In genomic region chr20:63628246-63628975, GRCh38 we compare ENCODE assay signal across 8 cellular contexts. TPM values are rescaled to one million over a fixed set of nuclear protein-coding genes. Genes with fewer than 3 reads are reported as not detected.
DNase-seq lines count a peak whose midpoint lies in the region; ATAC-seq and TF ChIP-seq lines count a peak whose summit lies in the region.

No MANE protein-coding gene starts in this region.

- peak overlapping the region; percentile 42; the same call in 1 of the 2 replicates for H2AFZ ChIP-seq in MM.1S (ENCODE audit: low read length)

- H3F3A ChIP-seq in DOHH2 (ENCODE audit: control insufficient read depth, insufficient read depth) (peaks cover 17% of the 10 kb centered on the region; the same call in 1 of the 2 replicates), MM.1S (ENCODE audit: insufficient read depth, low read length) (no peaks in the 10 kb centered on the region)

- H3K27me3 ChIP-seq in DOHH2 (ENCODE audit: control insufficient read depth, low read length) (no peaks in the 10 kb centered on the region), MM.1S (replicated peaks; ENCODE audit: insufficient read depth, low read length) (no peaks in the 10 kb centered on the region), RWPE2 (ENCODE audit: insufficient read depth, poor library complexity, severe bottlenecking) (no peaks in the 10 kb centered on the region), right atrium auricular region (no peaks in the 10 kb centered on the region), gastrocnemius medialis (no peaks in the 10 kb centered on the region)

- peak overlapping the region; percentile 98; the same call in 1 of the 2 replicates for H3K9ac ChIP-seq in MM.1S (ENCODE audit: low read length)

- no peak for TF ChIP-seq POLR2A in gastrocnemius medialis (IDR thresholded peaks at IDR 0.05)

- H3K27ac Mint-ChIP-seq in activated naive CD8-positive, alpha-beta T cell treated with anti-CD3 and anti-CD28 coated beads, Interleukin-2, amount 10 ng/mL, durations not matched to agents 7 days and 5 days: peak overlapping the region; percentile 96

- in situ Hi-C loops in gastrocnemius medialis (cut with MboI; ENCODE audit: low sequenced_read_pairs in 4 of 4): loop anchor here in 1 of 4 donors (25.0 kb wide), 1 partner anchor 91 kb away; the partner anchor contains the start of genes PTK6 and SRMS

- POLR2A ChIA-PET in activated naive CD8-positive, alpha-beta T cell treated with anti-CD3 and anti-CD28 coated beads, Interleukin-2, amount 10 ng/mL, durations not matched to agents 7 days and 5 days (lab: Charles Lee): interaction anchor here (1.7 to 8.3 kb wide), 3 partner anchors 12 to 108 kb away, joined by 6 to 109 read pairs (median 7); partner anchors contain the start of gene PPDPF

- peak; percentile 63 for DNase-seq in MM.1S
- DNase-seq in RWPE2 (ENCODE audit: low spot score): peak; percentile 90
- peak; percentile 68 for DNase-seq in activated naive CD8-positive, alpha-beta T cell treated with anti-CD3 and anti-CD28 coated beads, Interleukin-2, amount 10 ng/mL, durations not matched to agents 7 days and 5 days
- DNase-seq in right atrium auricular region (ENCODE audit: low spot score): peak; percentile 73
- peak in 1 of 2 donors; percentile 53 for DNase-seq in gastrocnemius medialis

- peaks cover 11% of the 10 kb centered on the region for H3K36me3 Mint-ChIP-seq in activated naive CD8-positive, alpha-beta T cell treated with anti-CD3 and anti-CD28 coated beads, Interleukin-2, amount 10 ng/mL, durations not matched to agents 7 days and 5 days

- H3K4me1 ChIP-seq in DOHH2 (ENCODE audit: control insufficient read depth, low read length) (peaks cover 45% of the 10 kb centered on the region), MM.1S (ENCODE audit: low read length) (no peaks in the 10 kb centered on the region), RWPE2 (ENCODE audit: insufficient read depth, poor library complexity, severe bottlenecking) (peaks cover 6% of the 10 kb centered on the region), right atrium auricular region (peaks cover 0 to 37% of the 10 kb centered on the region in 2 donors), gastrocnemius medialis (peaks cover 16 to 23% of the 10 kb centered on the region in 2 donors)

- peaks cover 53% of the 10 kb centered on the region for H3K79me2 ChIP-seq in DOHH2 (ENCODE audit: control insufficient read depth, low read length)
- peaks cover 42% of the 10 kb centered on the region for H3K79me2 ChIP-seq in MM.1S (ENCODE audit: low read length)

- H3K27ac ChIP-seq in DOHH2 (ENCODE audit: low read depth, low read length) (peak overlapping the region; percentile 67), MM.1S (ENCODE audit: low read length) (peak overlapping the region; percentile 45; the same call in 1 of the 2 replicates), RWPE2 (ENCODE audit: poor library complexity, severe bottlenecking) (peak overlapping the region; percentile 84), right atrium auricular region (peak overlapping the region; percentile 98), gastrocnemius medialis (peak overlapping the region; percentile 90 to 99 (median 96))

- intact Hi-C loops in gastrocnemius medialis (cut with DNase I; ENCODE audit: low total_unique reads): loop anchor here (5.0 to 10.0 kb wide), 4 partner anchors 236 to 436 kb away; partner anchors contain the start of genes ABHD16B, PRPF6, TCEA2 and TPD52L2

- peak; percentile 86 for ATAC-seq in RWPE2 (ENCODE audit: low read depth)
- peak; percentile 46 for ATAC-seq in activated naive CD8-positive, alpha-beta T cell treated with anti-CD3 and anti-CD28 coated beads, Interleukin-2, amount 10 ng/mL, durations not matched to agents 7 days and 5 days (ENCODE audit: low read depth)
- peak; percentile 23 to 35 for ATAC-seq in gastrocnemius medialis
- no peak for ATAC-seq in HG02642 (IDR thresholded peaks at IDR 0.05; ENCODE audit: poor library complexity, unreplicated experiment)
- no peak for ATAC-seq in GM19463 (IDR thresholded peaks at IDR 0.05; ENCODE audit: unreplicated experiment)

- peak overlapping the region; percentile 98 for H3K4me3 Mint-ChIP-seq in activated naive CD8-positive, alpha-beta T cell treated with anti-CD3 and anti-CD28 coated beads, Interleukin-2, amount 10 ng/mL, durations not matched to agents 7 days and 5 days

- peaks cover 19% of the 10 kb centered on the region for H3K4me1 Mint-ChIP-seq in activated naive CD8-positive, alpha-beta T cell treated with anti-CD3 and anti-CD28 coated beads, Interleukin-2, amount 10 ng/mL, durations not matched to agents 7 days and 5 days

- no peaks in the 10 kb centered on the region for H3K9me2 ChIP-seq in DOHH2 (replicated peaks; ENCODE audit: control insufficient read depth, low read length)
- no peaks in the 10 kb centered on the region for H3K9me2 ChIP-seq in MM.1S (replicated peaks; ENCODE audit: insufficient read depth, low read length)

- H3K4me3 ChIP-seq in DOHH2 (ENCODE audit: low read length): peak overlapping the region; percentile 98
- peak overlapping the region; percentile 87 for H3K4me3 ChIP-seq in MM.1S (ENCODE audit: low read length)
- peak overlapping the region; percentile 76 for H3K4me3 ChIP-seq in RWPE2 (ENCODE audit: severe bottlenecking)
- H3K4me3 ChIP-seq in right atrium auricular region: peak overlapping the region; percentile 83 to 98
- H3K4me3 ChIP-seq in gastrocnemius medialis: peak overlapping the region; percentile 67 to 99 (median 84)

- H3K4me2 ChIP-seq in DOHH2 (ENCODE audit: low read length) (peak overlapping the region; percentile 90), MM.1S (ENCODE audit: low read depth, low read length) (peak overlapping the region; percentile 91)

- H3K27me3 Mint-ChIP-seq in activated naive CD8-positive, alpha-beta T cell treated with anti-CD3 and anti-CD28 coated beads, Interleukin-2, amount 10 ng/mL, durations not matched to agents 7 days and 5 days: no peaks in the 10 kb centered on the region

- peaks cover 24% of the 10 kb centered on the region for H3K36me3 ChIP-seq in DOHH2 (ENCODE audit: control insufficient read depth, low read length)
- H3K36me3 ChIP-seq in MM.1S (replicated peaks; ENCODE audit: insufficient read depth, low read length): no peaks in the 10 kb centered on the region
- 0 out of 2 replicates have a peak, but pooled peaks cover 11% of the 10 kb centered on the region for H3K36me3 ChIP-seq in RWPE2 (ENCODE audit: low read depth)
- H3K36me3 ChIP-seq in right atrium auricular region: no peaks in the 10 kb centered on the region
- H3K36me3 ChIP-seq in gastrocnemius medialis: no peaks in the 10 kb centered on the region

- H3K9me3 ChIP-seq in DOHH2 (ENCODE audit: control insufficient read depth, insufficient read depth, low read length) (no peaks in the 10 kb centered on the region), MM.1S (replicated peaks; ENCODE audit: insufficient read depth, low read length) (no peaks in the 10 kb centered on the region), RWPE2 (ENCODE audit: severe bottlenecking) (no peaks in the 10 kb centered on the region), right atrium auricular region (no peaks in the 10 kb centered on the region), gastrocnemius medialis (no peaks in the 10 kb centered on the region)

- no peak for TF ChIP-seq CTCF in DOHH2 (IDR thresholded peaks at IDR 0.05; ENCODE audit: low read depth, low read length, poor library complexity, severe bottlenecking)
- TF ChIP-seq CTCF in MM.1S (IDR thresholded peaks at IDR 0.05; ENCODE audit: low read length): no peak
- no peak for TF ChIP-seq CTCF in RWPE2 (IDR thresholded peaks at IDR 0.05; ENCODE audit: poor library complexity, severe bottlenecking)
- no peak for TF ChIP-seq CTCF in right atrium auricular region (IDR thresholded peaks at IDR 0.05)
- no peak for TF ChIP-seq CTCF in gastrocnemius medialis (IDR thresholded peaks at IDR 0.05 in 4 of 5, conservative IDR thresholded peaks at IDR 0.05 in 1 of 5)

- H4K20me1 ChIP-seq in DOHH2 (ENCODE audit: control insufficient read depth, insufficient read depth, low read depth, low read length) (no peaks in the 10 kb centered on the region), MM.1S (ENCODE audit: insufficient read depth, low read length) (no peaks in the 10 kb centered on the region)

- H3K9me3 Mint-ChIP-seq in activated naive CD8-positive, alpha-beta T cell treated with anti-CD3 and anti-CD28 coated beads, Interleukin-2, amount 10 ng/mL, durations not matched to agents 7 days and 5 days: no peaks in the 10 kb centered on the region

RNA-seq across cellular contexts. Expression of gene GMEB2, which starts 1.5 kb away (rescaled TPM):
- total RNA-seq in activated naive CD8-positive, alpha-beta T cell treated with anti-CD3 and anti-CD28 coated beads, Interleukin-2, amount 10 ng/mL, durations not matched to agents 7 days and 5 days: 10 to 100 TPM; 20.5 to 21.6 TPM
- total RNA-seq in right atrium auricular region (1 to 10 TPM; 5.8 to 9.4 TPM), gastrocnemius medialis (10 to 100 TPM in 1 of 4 donors, 1 to 10 TPM in 3; 6.1 to 14.3 (median 6.8) TPM)

RNA-seq across cellular contexts. Expression of gene STMN3, which starts 24.8 kb away (rescaled TPM):
- total RNA-seq in activated naive CD8-positive, alpha-beta T cell treated with anti-CD3 and anti-CD28 coated beads, Interleukin-2, amount 10 ng/mL, durations not matched to agents 7 days and 5 days: 10 to 100 TPM; 42.1 to 45.6 TPM
- total RNA-seq in right atrium auricular region: 10 to 100 TPM in 1 of 2 donors, 1 to 10 TPM in 1; 5.7 to 10.1 TPM
- total RNA-seq in gastrocnemius medialis: 1 to 10 TPM in 1 of 4 donors, under 1 TPM in 3; 0.51 to 1.9 (median 0.88) TPM

RNA-seq across cellular contexts. Expression of gene RTEL1, which starts 29.7 kb away (rescaled TPM):
- 10 to 100 TPM; 41.3 to 41.5 TPM for total RNA-seq in activated naive CD8-positive, alpha-beta T cell treated with anti-CD3 and anti-CD28 coated beads, Interleukin-2, amount 10 ng/mL, durations not matched to agents 7 days and 5 days
- total RNA-seq in right atrium auricular region: 1 to 10 TPM; 4.8 to 9.2 TPM
- 1 to 10 TPM; 2.4 to 9.1 (median 6.0) TPM for total RNA-seq in gastrocnemius medialis

RNA-seq across cellular contexts. Expression of gene HELZ2, which starts 54.4 kb away (rescaled TPM):
- 100 to 1,000 TPM; 118 to 128 TPM for total RNA-seq in activated naive CD8-positive, alpha-beta T cell treated with anti-CD3 and anti-CD28 coated beads, Interleukin-2, amount 10 ng/mL, durations not matched to agents 7 days and 5 days
- 10 to 100 TPM; 12.5 to 21.5 TPM for total RNA-seq in right atrium auricular region
- total RNA-seq in gastrocnemius medialis: 1 to 10 TPM; 1.7 to 6.2 (median 3.6) TPM

Comparison
In these comparisons a context has a peak if more than half of its experiments do, and no peak if none do; other contexts are left out.
1. H3K27ac ChIP-seq: peak in every context shown above with its lines; median percentile 98 in right atrium auricular region; 96 in gastrocnemius medialis; 84 in RWPE2; 67 in DOHH2; 45 in MM.1S.
2. ATAC-seq: peak in RWPE2 (single experiment), activated naive CD8-positive, alpha-beta T cell treated with anti-CD3 and anti-CD28 coated beads, Interleukin-2, amount 10 ng/mL, durations not matched to agents 7 days and 5 days (single experiment) and gastrocnemius medialis (2 of 2); none in HG02642 (single experiment) and GM19463 (single experiment).
3. RNA of gene RTEL1, which starts 29.7 kb away (total RNA-seq): 41.3 to 41.5 TPM in activated naive CD8-positive, alpha-beta T cell treated with anti-CD3 and anti-CD28 coated beads, Interleukin-2, amount 10 ng/mL, durations not matched to agents 7 days and 5 days; 4.8 to 9.2 TPM in right atrium auricular region and 2.4 to 9.1 TPM in gastrocnemius medialis; every median in the first group is over 4 times any median in the second.
4. Peak in every context shown above with its lines, with median percentiles within 50 percentile points of each other: H3K4me3 ChIP-seq.